15 cellular contexts compared by ENCODE assay signal in the genomic region with DNA sequence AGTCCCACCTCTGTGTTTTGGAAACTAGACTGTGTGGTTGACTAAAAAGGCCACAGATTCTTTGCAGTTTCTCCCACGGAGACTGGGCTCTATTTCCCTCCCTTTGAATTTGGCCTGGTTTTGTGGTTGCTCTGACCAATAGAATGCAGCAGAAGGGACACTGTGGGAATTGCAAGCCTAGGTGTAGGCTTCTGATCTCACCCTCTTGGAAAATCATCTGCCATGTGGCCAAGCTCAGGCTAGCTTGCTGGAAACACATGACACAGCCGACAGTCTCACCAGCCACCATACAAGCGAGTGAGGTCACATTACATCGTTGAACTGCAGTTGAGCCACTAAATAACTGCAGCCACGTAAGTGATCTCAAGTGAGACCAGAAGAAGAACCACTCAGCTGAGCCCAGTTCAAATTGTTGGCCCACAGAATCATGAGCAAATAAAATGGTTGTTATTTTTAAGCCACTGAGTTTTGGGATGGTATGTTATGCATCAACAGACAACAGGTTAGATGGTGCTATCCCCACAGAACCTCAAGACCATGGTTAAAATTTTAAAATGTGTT.
DNase-seq lines count a peak whose midpoint lies in the region; ATAC-seq, FAIRE-seq and TF ChIP-seq lines count a peak whose summit lies in the region.
"Had no signal": no experiment of that assay in that cellular context is flagged by ENCODE, and none has a peak within 500 bp of the region (broad histone marks: within the 10 kb centered on the region; RNA-seq: fewer than 3 reads in every experiment).

No MANE protein-coding gene starts in this region.

- no peak overlapping the region for H3K14ac ChIP-seq in trophoblast cell (ENCODE audit: low read length)

- no peak overlapping the region for H3K9ac ChIP-seq in MM.1S (ENCODE audit: low read length)
- no peak overlapping the region for H3K9ac ChIP-seq in trophoblast cell (ENCODE audit: low read length)
- H3K9ac ChIP-seq: BLaER1 treated with 17β-estradiol and CSF1 and Interleukin-3, amounts not matched to agents 10 nM and 100 nM had no signal

- no peak overlapping the region for H4K8ac ChIP-seq in trophoblast cell (ENCODE audit: low read depth, low read length)

- H3K4me3 Mint-ChIP-seq in GM23338, result no peak overlapping the region
- no peak overlapping the region for H3K4me3 Mint-ChIP-seq in activated CD8-positive, alpha-beta memory T cell treated with anti-CD3 and anti-CD28 coated beads, Interleukin-2, amount 10 ng/mL, durations not matched to agents 7 days and 5 days
- H3K4me3 Mint-ChIP-seq: B cell; CD8-positive, alpha-beta T cell had no signal

- H4K20me1 ChIP-seq in GM23338 (replicated peaks; ENCODE audit: insufficient read depth) (no peaks in the 10 kb centered on the region), MM.1S (ENCODE audit: insufficient read depth, low read length) (no peaks in the 10 kb centered on the region)
- H4K20me1 ChIP-seq: BLaER1 treated with 17β-estradiol and CSF1 and Interleukin-3, amounts not matched to agents 10 nM and 100 nM had no signal

- H3K27ac ChIP-seq in GM23338 (ENCODE audit: low read depth) (no peak overlapping the region), MM.1S (ENCODE audit: low read length) (no peak overlapping the region), trophoblast cell (ENCODE audit: low read depth, low read length) (no peak overlapping the region), SJCRH30 (no peak overlapping the region), esophagus squamous epithelium (no peak overlapping the region)
- H3K27ac ChIP-seq: BLaER1 treated with 17β-estradiol and CSF1 and Interleukin-3, amounts not matched to agents 10 nM and 100 nM had no signal

- H2AFZ ChIP-seq in GM23338 (no peak overlapping the region; the same call in 1 of the 2 replicates), MM.1S (ENCODE audit: low read length) (no peak overlapping the region), trophoblast cell (ENCODE audit: insufficient read depth, low read length, poor library complexity) (no peak overlapping the region)

- H2BK120ac ChIP-seq in trophoblast cell (ENCODE audit: insufficient read depth, low read length, poor library complexity), result no peak overlapping the region

- H3K27ac Mint-ChIP-seq in GM23338, result no peak overlapping the region
- H3K27ac Mint-ChIP-seq in activated CD8-positive, alpha-beta memory T cell treated with anti-CD3 and anti-CD28 coated beads, Interleukin-2, amount 10 ng/mL, durations not matched to agents 7 days and 5 days, result no peak overlapping the region
- H3K27ac Mint-ChIP-seq: B cell; CD8-positive, alpha-beta T cell had no signal

- TF ChIP-seq CTCF in GM23338 (conservative IDR thresholded peaks at IDR 0.05; ENCODE audit: low read depth in 2 of 2), result no peak
- TF ChIP-seq CTCF in MM.1S (IDR thresholded peaks at IDR 0.05; ENCODE audit: low read length), result no peak
- TF ChIP-seq CTCF in bronchial epithelial cell (IDR thresholded peaks at IDR 0.05; ENCODE audit: insufficient read depth, low read length, severe bottlenecking), result no peak
- no peak for TF ChIP-seq CTCF in esophagus squamous epithelium (IDR thresholded peaks at IDR 0.05)

- H4K91ac ChIP-seq in trophoblast cell (ENCODE audit: low read depth, low read length), result no peak overlapping the region

- CTCF ChIA-PET in activated CD8-positive, alpha-beta memory T cell treated with anti-CD3 and anti-CD28 coated beads, Interleukin-2, amount 10 ng/mL, durations not matched to agents 7 days and 5 days (lab: Charles Lee), result no interaction called here

- H2AK5ac ChIP-seq in trophoblast cell (ENCODE audit: low read length), result no peak overlapping the region

- H3K4me2 ChIP-seq in GM23338, result no peak overlapping the region
- H3K4me2 ChIP-seq in MM.1S (ENCODE audit: low read depth, low read length), result no peak overlapping the region
- no peak overlapping the region for H3K4me2 ChIP-seq in trophoblast cell (ENCODE audit: low read length)
- H3K4me2 ChIP-seq: BLaER1 treated with 17β-estradiol and CSF1 and Interleukin-3, amounts not matched to agents 10 nM and 100 nM had no signal

- intact Hi-C loops in esophagus squamous epithelium (cut with DNase I), result no loop called here

- no peak for TF ChIP-seq POLR2A in esophagus squamous epithelium (IDR thresholded peaks at IDR 0.05)

- H3F3A ChIP-seq in GM23338 (replicated peaks; ENCODE audit: low read depth) (no peaks in the 10 kb centered on the region), MM.1S (ENCODE audit: insufficient read depth, low read length) (0 out of 2 replicates have a peak, but pooled peaks cover 8% of the 10 kb centered on the region)

- H3K4me3 ChIP-seq in GM23338, result no peak overlapping the region
- H3K4me3 ChIP-seq in MM.1S (ENCODE audit: low read length), result no peak overlapping the region
- no peak overlapping the region for H3K4me3 ChIP-seq in bronchial epithelial cell (ENCODE audit: low read depth, low read length)
- peak overlapping the region; percentile 56 for H3K4me3 ChIP-seq in trophoblast cell (ENCODE audit: low read depth, low read length)
- H3K4me3 ChIP-seq in SJCRH30, result no peak overlapping the region
- no peak overlapping the region for H3K4me3 ChIP-seq in esophagus squamous epithelium
- H3K4me3 ChIP-seq: BLaER1 treated with 17β-estradiol and CSF1 and Interleukin-3, amounts not matched to agents 10 nM and 100 nM; GM12878; HAP-1 had no signal

- peaks cover 8% of the 10 kb centered on the region for H3K4me1 ChIP-seq in GM23338 (ENCODE audit: insufficient read depth)
- H3K4me1 ChIP-seq in MM.1S (ENCODE audit: low read length), result peaks cover 34% of the 10 kb centered on the region
- no peaks in the 10 kb centered on the region for H3K4me1 ChIP-seq in trophoblast cell (ENCODE audit: control insufficient read depth in 1 of 2, insufficient read depth in 2 of 2, low read length in 2 of 2)
- no peaks in the 10 kb centered on the region for H3K4me1 ChIP-seq in SJCRH30
- H3K4me1 ChIP-seq in esophagus squamous epithelium, result no peaks in the 10 kb centered on the region
- H3K4me1 ChIP-seq: BLaER1 treated with 17β-estradiol and CSF1 and Interleukin-3, amounts not matched to agents 10 nM and 100 nM; HAP-1 had no signal

- no CpG with 5 or more reads among the region's 5 CpGs for WGBS in trophoblast cell (ENCODE audit: extremely low coverage, insufficient coverage, insufficient read length)
- WGBS in esophagus squamous epithelium, 2 donors, result 72 to 74% methylated on average over 4 to 5 of the region's 5 CpGs

- H2BK5ac ChIP-seq in trophoblast cell (ENCODE audit: low read depth, low read length, poor library complexity), result no peak overlapping the region

- H3K36me3 ChIP-seq in GM23338 (ENCODE audit: insufficient read depth), result no peaks in the 10 kb centered on the region
- H3K36me3 ChIP-seq in MM.1S (replicated peaks; ENCODE audit: insufficient read depth, low read length), result no peaks in the 10 kb centered on the region
- H3K36me3 ChIP-seq in bronchial epithelial cell (ENCODE audit: control insufficient read depth, insufficient read depth, low read length), result no peaks in the 10 kb centered on the region
- peaks cover 0 to 2% of the 10 kb centered on the region in 2 experiments for H3K36me3 ChIP-seq in trophoblast cell (ENCODE audit: control insufficient read depth in 1 of 2, insufficient read depth in 2 of 2, low read length in 2 of 2)
- no peaks in the 10 kb centered on the region for H3K36me3 ChIP-seq in SJCRH30
- H3K36me3 ChIP-seq in esophagus squamous epithelium, result no peaks in the 10 kb centered on the region
- H3K36me3 ChIP-seq: BLaER1 treated with 17β-estradiol and CSF1 and Interleukin-3, amounts not matched to agents 10 nM and 100 nM; HAP-1 had no signal

- H3K79me2 ChIP-seq in GM23338 (replicated peaks; ENCODE audit: insufficient read depth) (no peaks in the 10 kb centered on the region), MM.1S (ENCODE audit: low read length) (no peaks in the 10 kb centered on the region), trophoblast cell (ENCODE audit: control insufficient read depth, insufficient read depth, low read length, poor library complexity) (no peaks in the 10 kb centered on the region)

- H3K4me1 Mint-ChIP-seq in GM23338, result peaks cover 7% of the 10 kb centered on the region
- no peaks in the 10 kb centered on the region for H3K4me1 Mint-ChIP-seq in activated CD8-positive, alpha-beta memory T cell treated with anti-CD3 and anti-CD28 coated beads, Interleukin-2, amount 10 ng/mL, durations not matched to agents 7 days and 5 days
- H3K4me1 Mint-ChIP-seq: B cell had no signal

- H3K27me3 ChIP-seq in GM23338 (ENCODE audit: insufficient read depth) (no peaks in the 10 kb centered on the region), MM.1S (replicated peaks; ENCODE audit: insufficient read depth, low read length) (no peaks in the 10 kb centered on the region), bronchial epithelial cell (ENCODE audit: control insufficient read depth, insufficient read depth, low read length) (no peaks in the 10 kb centered on the region), trophoblast cell (ENCODE audit: insufficient read depth, low read length) (no peaks in the 10 kb centered on the region), SJCRH30 (no peaks in the 10 kb centered on the region), esophagus squamous epithelium (no peaks in the 10 kb centered on the region)
- H3K27me3 ChIP-seq: BLaER1 treated with 17β-estradiol and CSF1 and Interleukin-3, amounts not matched to agents 10 nM and 100 nM had no signal

- H3K23ac ChIP-seq in trophoblast cell (ENCODE audit: low read length), result no peak overlapping the region

- H3K79me1 ChIP-seq in trophoblast cell (ENCODE audit: low read length), result no peaks in the 10 kb centered on the region

- DNase-seq in GM23338 (ENCODE audit: low spot score), result no peak
- DNase-seq in MM.1S, result peak; percentile 47
- no peak for DNase-seq in bronchial epithelial cell (ENCODE audit: low read depth)
- DNase-seq in trophoblast cell, result no peak
- DNase-seq in SJCRH30, result no peak
- DNase-seq in esophagus squamous epithelium (lab: John Stamatoyannopoulos, UW), result no peak
- no peak for DNase-seq in activated CD8-positive, alpha-beta memory T cell treated with anti-CD3 and anti-CD28 coated beads, Interleukin-2, amount 10 ng/mL, durations not matched to agents 7 days and 5 days
- DNase-seq: Calu3; CD8-positive, alpha-beta T cell; DMS79 treated with DMSO at 0.1 percent for 48 hours; GF-D8 had no signal

- peak; percentile 13 for FAIRE-seq in bronchial epithelial cell (lab: Jason Lieb, UNC)
- FAIRE-seq: GM12878 had no signal

- no peak for ATAC-seq in GM23338
- no peak for ATAC-seq in activated CD8-positive, alpha-beta memory T cell treated with anti-CD3 and anti-CD28 coated beads, Interleukin-2, amount 10 ng/mL, durations not matched to agents 7 days and 5 days
- ATAC-seq: CD8-positive, alpha-beta T cell; GM12878 had no signal

- H4K12ac ChIP-seq in trophoblast cell (ENCODE audit: low read depth, low read length), result peak overlapping the region; percentile 7

- peaks cover 2% of the 10 kb centered on the region; the same call in 1 of the 2 replicates for H3K9me2 ChIP-seq in GM23338 (ENCODE audit: insufficient read depth)
- H3K9me2 ChIP-seq in MM.1S (replicated peaks; ENCODE audit: insufficient read depth, low read length), result no peaks in the 10 kb centered on the region

- 0 out of 3 replicates have a peak, but pooled peaks cover 3% of the 10 kb centered on the region for H3K9me3 Mint-ChIP-seq in GM23338
- H3K9me3 Mint-ChIP-seq in activated CD8-positive, alpha-beta memory T cell treated with anti-CD3 and anti-CD28 coated beads, Interleukin-2, amount 10 ng/mL, durations not matched to agents 7 days and 5 days (ENCODE audit: low read depth), result no peaks in the 10 kb centered on the region
- H3K9me3 Mint-ChIP-seq: CD8-positive, alpha-beta T cell had no signal

- no peak overlapping the region for H3K18ac ChIP-seq in trophoblast cell (ENCODE audit: low read length)

- no peak overlapping the region for H3K4ac ChIP-seq in trophoblast cell (ENCODE audit: low read depth, low read length)

- H2BK12ac ChIP-seq in trophoblast cell (ENCODE audit: low read length), result no peak overlapping the region

- H3K9me3 ChIP-seq in MM.1S (replicated peaks; ENCODE audit: insufficient read depth, low read length) (no peaks in the 10 kb centered on the region), trophoblast cell (ENCODE audit: insufficient read depth, low read depth, low read length) (no peaks in the 10 kb centered on the region), SJCRH30 (replicated peaks) (no peaks in the 10 kb centered on the region), esophagus squamous epithelium (no peaks in the 10 kb centered on the region)
- H3K9me3 ChIP-seq: BLaER1 treated with 17β-estradiol and CSF1 and Interleukin-3, amounts not matched to agents 10 nM and 100 nM; HAP-1 had no signal

- peaks cover 2% of the 10 kb centered on the region for H3K27me3 Mint-ChIP-seq in GM23338 (ENCODE audit: insufficient read depth, low read depth, poor library complexity)
- H3K27me3 Mint-ChIP-seq in activated CD8-positive, alpha-beta memory T cell treated with anti-CD3 and anti-CD28 coated beads, Interleukin-2, amount 10 ng/mL, durations not matched to agents 7 days and 5 days, result no peaks in the 10 kb centered on the region
- H3K27me3 Mint-ChIP-seq: B cell had no signal

- 0 out of 3 replicates have a peak, but pooled peaks cover 4% of the 10 kb centered on the region for H3K36me3 Mint-ChIP-seq in GM23338 (ENCODE audit: low read depth)
- H3K36me3 Mint-ChIP-seq in activated CD8-positive, alpha-beta memory T cell treated with anti-CD3 and anti-CD28 coated beads, Interleukin-2, amount 10 ng/mL, durations not matched to agents 7 days and 5 days, result no peaks in the 10 kb centered on the region
- H3K36me3 Mint-ChIP-seq: CD8-positive, alpha-beta T cell had no signal
